ENCODE assay signal across 16 cellular contexts in genomic region chr3:58120075-58120812, GRCh38.
DNase-seq lines count a peak whose midpoint lies in the region; ATAC-seq, FAIRE-seq and TF ChIP-seq lines count a peak whose summit lies in the region.
"Had no signal": no experiment of that assay in that cellular context is flagged by ENCODE, and none has a peak within 500 bp of the region (broad histone marks: within the 10 kb centered on the region; RNA-seq: fewer than 3 reads in every experiment).

No MANE protein-coding gene starts in this region.

- no peaks in the 10 kb centered on the region for H3K27me3 ChIP-seq in K562 (ENCODE audit: control insufficient read depth in 2 of 2, insufficient read depth in 2 of 2, low read length in 2 of 2)
- no peaks in the 10 kb centered on the region for H3K27me3 ChIP-seq in thoracic aorta (replicated peaks; ENCODE audit: insufficient read depth)

- ATAC-seq in K562 (no peak), thoracic aorta (ENCODE audit: insufficient number of reproducible peaks, low FRiP score, low read depth) (no peak)
- ATAC-seq: GM23338 had no signal

- H3K9me3 ChIP-seq in K562 (replicated peaks; ENCODE audit: control insufficient read depth, insufficient read depth, low read depth, low read length) (no peaks in the 10 kb centered on the region), thoracic aorta (no peaks in the 10 kb centered on the region)

- FAIRE-seq in K562 (lab: Jason Lieb, UNC) = no peak
- FAIRE-seq: D721Med had no signal

- no peak overlapping the region for H3K9ac ChIP-seq in K562 (ENCODE audit: insufficient read depth in 1 of 2, low read depth in 2 of 2, low read length in 2 of 2)

- in situ Hi-C loops in K562 (cut with MboI) = no loop called here

- POLR2A ChIA-PET in K562 (lab: Yijun Ruan, JAX) = no interaction called here

- H3K36me3 ChIP-seq in K562 (ENCODE audit: control insufficient read depth, insufficient read depth, low read length) = peaks cover 62% of the 10 kb centered on the region; the same call in 2 of the 3 replicates
- peaks cover 45% of the 10 kb centered on the region for H3K36me3 ChIP-seq in thoracic aorta

- WGBS in K562 (ENCODE audit: insufficient coverage, low coverage, missing lambda C conversion rate) = 60% methylated on average over 10 of the region's 10 CpGs

- no peak overlapping the region for H2AFZ ChIP-seq in K562 (ENCODE audit: low read depth, low read length)
- H2AFZ ChIP-seq: GM23338 had no signal

- TF ChIP-seq EP300 in K562 (IDR thresholded peaks at IDR 0.05; ENCODE audit: low read length) = no peak

- no peak overlapping the region for H3K4me2 ChIP-seq in K562 (ENCODE audit: insufficient read depth, low read length)
- H3K4me2 ChIP-seq: GM23338 had no signal

- no TSS peak for BruUV-seq in K562 (replicated peaks; lab: Mats Ljungman, UMichigan)

- H3K9me1 ChIP-seq in K562 (ENCODE audit: control insufficient read depth, insufficient read depth, low read length) = no peaks in the 10 kb centered on the region

- DNase-seq in Kasumi-1 (lab: John Stamatoyannopoulos, UW) (peak; percentile 71 to 79), K562 (ENCODE audit: extremely low read depth in 1 of 4, low spot score in 3 of 4) (no peak), iris pigment epithelial cell (ENCODE audit: low read depth) (peak; percentile 15), thoracic aorta (ENCODE audit: low spot score) (no peak), COR-L47 (lab: John Stamatoyannopoulos, UW) (no peak), LoVo (ENCODE audit: low spot score) (no peak)
- no peak for DNase-seq in activated CD8-positive, alpha-beta memory T cell treated with anti-CD3 and anti-CD28 coated beads, Interleukin-2, amount 50 U/mL, for 4 hours
- DNase-seq: activated T-cell treated with anti-CD3 and anti-CD28 coated beads, Interleukin-2, amount 50 U/mL, for 1 hour; amniotic stem cell; effector CD4-positive, alpha-beta T cell; NCI-H1417; NCI-H526 treated with DMSO at 0.1 percent for 48 hours; stimulated activated CD4-positive, alpha-beta T cell treated with anti-CD3 and anti-CD28 coated beads, Interleukin-2, amount 100 ng/mL, for 48 hours; stimulated activated naive CD4-positive, alpha-beta T cell had no signal

- H3K27ac ChIP-seq in K562 (ENCODE audit: extremely low read depth, low read depth, low read length) = no peak overlapping the region
- H3K27ac ChIP-seq in thoracic aorta = peak overlapping the region; percentile 20 to 65

- no peak for TF ChIP-seq CTCF in K562 (IDR thresholded peaks at IDR 0.05 in 2 of 3, conservative IDR thresholded peaks at IDR 0.05 in 1 of 3; ENCODE audit: insufficient read depth in 2 of 3, low read depth in 1 of 3, low read length in 3 of 3)
- no peak for TF ChIP-seq CTCF in thoracic aorta (IDR thresholded peaks at IDR 0.05)

- H3K79me2 ChIP-seq in K562 (ENCODE audit: control insufficient read depth, insufficient read depth, low read length) = no peaks in the 10 kb centered on the region

- H3K4me3 ChIP-seq in K562 = no peak overlapping the region
- H3K4me3 ChIP-seq in thoracic aorta = no peak overlapping the region
- H3K4me3 ChIP-seq: GM23338 had no signal

- no peak for TF ChIP-seq POLR2A in K562 (conservative IDR thresholded peaks at IDR 0.05)

- no peaks in the 10 kb centered on the region for H4K20me1 ChIP-seq in K562 (replicated peaks; ENCODE audit: control insufficient read depth, insufficient read depth, low read length)

- intact Hi-C loops in K562 (cut with micrococcal nuclease) = no loop called here

- no peak for TF ChIP-seq RAD21 in K562 (CRISPR knock-in tag; conservative IDR thresholded peaks at IDR 0.05 in 1 of 2, IDR thresholded peaks at IDR 0.05 in 1 of 2)

- H3K4me1 ChIP-seq in K562 (replicated peaks in 1 of 2; ENCODE audit: control insufficient read depth in 2 of 2, insufficient read depth in 2 of 2, low read length in 2 of 2) (no peaks in the 10 kb centered on the region; a peak in 1 of 5 replicates), thoracic aorta (ENCODE audit: control insufficient read depth in 1 of 2, low read depth in 2 of 2) (peaks cover 31 to 54% of the 10 kb centered on the region in 2 donors)

- CTCF ChIA-PET in K562 (lab: Yijun Ruan, JAX; ENCODE audit: low intra/inter-chr PET ratio) = no interaction called here

TF ChIP-seq in K562, 482 proteins besides CTCF, POLR2A, EP300 and RAD21:
- peak; percentile 41; the same call in 1 of the 2 replicates for TF ChIP-seq SPI1 (IDR thresholded peaks at IDR 0.05; ENCODE audit: borderline replicate concordance, low read depth, low read length)
- no peak for TF ChIP-seq DMBX1 (CRISPR knock-in tag; IDR thresholded peaks at IDR 0.05; ENCODE audit: borderline replicate concordance)

Comparison
In these comparisons a context has a peak if more than half of its experiments do, and no peak if none do; other contexts are left out.
1. DNase-seq: peak in Kasumi-1 (2 of 2) and iris pigment epithelial cell (single experiment); none in K562 (0 of 4), thoracic aorta (single experiment), COR-L47 (single experiment), LoVo (single experiment) and activated CD8-positive, alpha-beta memory T cell treated with anti-CD3 and anti-CD28 coated beads, Interleukin-2, amount 50 U/mL, for 4 hours (single experiment).